Comparison of ENCODE assay signal across 8 cellular contexts in genomic region chr18:13612111-13612997, GRCh38.
DNase-seq lines count a peak whose midpoint lies in the region; ATAC-seq and TF ChIP-seq lines count a peak whose summit lies in the region.

No MANE protein-coding gene starts in this region.

- H3K27ac Mint-ChIP-seq in activated naive CD4-positive, alpha-beta T cell treated with anti-CD3 and anti-CD28 coated beads, Interleukin-2, amount 50 U/mL, for 72 hours = peak overlapping the region; percentile 83 to 96

- ATAC-seq in GM18858 (IDR thresholded peaks at IDR 0.05; ENCODE audit: unreplicated experiment) = peak; percentile 50
- ATAC-seq in HG02943 (IDR thresholded peaks at IDR 0.05; ENCODE audit: low read depth, unreplicated experiment) = peak; percentile 63
- ATAC-seq in activated naive CD4-positive, alpha-beta T cell treated with anti-CD3 and anti-CD28 coated beads, Interleukin-2, amount 50 U/mL, for 72 hours = peak; percentile 76

- H3K4me1 ChIP-seq in SJSA1 (replicated peaks) (peaks cover 14% of the 10 kb centered on the region), PC-9 (replicated peaks; ENCODE audit: insufficient read depth) (no peaks in the 10 kb centered on the region)

- POLR2A ChIA-PET in PC-9 (lab: Charles Lee; ENCODE audit: unreplicated experiment) = no interaction called here

- H3K27me3 ChIP-seq in SJSA1 (replicated peaks) (peaks cover 19% of the 10 kb centered on the region), PC-9 (ENCODE audit: insufficient read depth, low read depth) (peaks cover 65% of the 10 kb centered on the region)

- no peak for TF ChIP-seq CTCF in PC-9 (conservative IDR thresholded peaks at IDR 0.05)

- no peak for DNase-seq in SJSA1 (ENCODE audit: low read depth in 1 of 2, low spot score in 2 of 2)
- DNase-seq in activated naive CD4-positive, alpha-beta T cell treated with anti-CD3 and anti-CD28 coated beads, Interleukin-2, amount 50 U/mL, for 72 hours (ENCODE audit: low spot score in 2 of 2) = peak; percentile 59 to 78
- peak; percentile 62 for DNase-seq in left kidney (ENCODE audit: low read depth, low spot score)
- DNase-seq in stimulated activated CD8-positive, alpha-beta memory T cell treated with anti-CD3 and anti-CD28 coated beads, Interleukin-12 subunit alpha, Interleukin-12 subunit beta, amount 100 ng/mL, for 24 hours (ENCODE audit: extremely low read depth) = peak; percentile 45
- DNase-seq in PC-9 = no peak
- DNase-seq in SW 1271 (lab: John Stamatoyannopoulos, UW) = no peak

- no peak overlapping the region for H3K4me2 ChIP-seq in PC-9

- H3K9me3 Mint-ChIP-seq in activated naive CD4-positive, alpha-beta T cell treated with anti-CD3 and anti-CD28 coated beads, Interleukin-2, amount 50 U/mL, for 72 hours = no peaks in the 10 kb centered on the region

- no peaks in the 10 kb centered on the region for H3K79me2 ChIP-seq in PC-9 (ENCODE audit: low read depth)

- no TSS peak for BruUV-seq in PC-9 (replicated peaks; lab: Mats Ljungman, UMichigan)

- no peaks in the 10 kb centered on the region for H4K20me1 ChIP-seq in PC-9 (ENCODE audit: insufficient read depth)

- no peaks in the 10 kb centered on the region for H3K9me3 ChIP-seq in SJSA1 (replicated peaks)
- no peaks in the 10 kb centered on the region for H3K9me3 ChIP-seq in PC-9 (ENCODE audit: insufficient read depth, low read depth)

- no peaks in the 10 kb centered on the region for H3F3A ChIP-seq in PC-9 (ENCODE audit: insufficient read depth, low read depth)

- H2AFZ ChIP-seq in PC-9 = no peak overlapping the region

- H3K36me3 Mint-ChIP-seq in activated naive CD4-positive, alpha-beta T cell treated with anti-CD3 and anti-CD28 coated beads, Interleukin-2, amount 50 U/mL, for 72 hours = peaks cover 0 to 16% of the 10 kb centered on the region in 2 donors

- H3K36me3 ChIP-seq in SJSA1 = no peaks in the 10 kb centered on the region
- no peaks in the 10 kb centered on the region for H3K36me3 ChIP-seq in PC-9 (ENCODE audit: low read depth)

- peak overlapping the region; percentile 15; the same call in 1 of the 2 replicates for H3K4me3 ChIP-seq in SJSA1
- no peak overlapping the region for H3K4me3 ChIP-seq in PC-9

- CTCF ChIA-PET in PC-9 (lab: Charles Lee) = no interaction called here

- intact Hi-C loops in PC-9 (cut with micrococcal nuclease; ENCODE audit: unreplicated experiment) = no loop called here

- H3K9me2 ChIP-seq in PC-9 (ENCODE audit: insufficient read depth) = no peaks in the 10 kb centered on the region

- no peak overlapping the region for H3K27ac ChIP-seq in SJSA1
- H3K27ac ChIP-seq in PC-9 = no peak overlapping the region

Comparison
In these comparisons a context has a peak if more than half of its experiments do, and no peak if none do; other contexts are left out.
1. DNase-seq: peak in activated naive CD4-positive, alpha-beta T cell treated with anti-CD3 and anti-CD28 coated beads, Interleukin-2, amount 50 U/mL, for 72 hours (2 of 2), left kidney (single experiment) and stimulated activated CD8-positive, alpha-beta memory T cell treated with anti-CD3 and anti-CD28 coated beads, Interleukin-12 subunit alpha, Interleukin-12 subunit beta, amount 100 ng/mL, for 24 hours (single experiment); none in SJSA1 (0 of 2), PC-9 (0 of 2) and SW 1271 (0 of 2).
2. Peak in every context shown above with its lines, with median percentiles within 50 percentile points of each other: ATAC-seq.